In the genomic region with DNA sequence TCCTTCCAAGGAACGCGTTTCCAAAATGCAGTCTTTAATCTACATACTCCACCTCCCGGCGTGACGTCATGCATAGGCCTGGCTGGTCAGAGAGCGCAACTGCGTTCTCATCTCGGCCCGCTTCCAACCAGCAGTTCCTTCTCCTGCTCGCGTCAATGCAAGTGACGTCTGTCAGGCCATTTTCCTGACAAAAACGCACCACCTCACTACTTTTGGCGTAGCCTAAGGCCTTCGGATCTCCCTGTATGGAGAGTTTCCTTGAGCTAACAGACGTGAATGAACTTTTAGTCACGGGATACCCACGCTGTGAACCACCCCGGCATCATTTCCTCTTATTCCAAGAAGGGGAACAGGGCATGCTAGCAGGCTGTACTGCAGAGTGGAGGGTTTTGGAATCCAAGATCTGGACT, we compare ENCODE assay signal across 8 cellular contexts. TPM values are rescaled to one million over a fixed set of nuclear protein-coding genes. Genes with fewer than 3 reads are reported as not detected.
DNase-seq lines count a peak whose midpoint lies in the region; ATAC-seq and TF ChIP-seq lines count a peak whose summit lies in the region.

No MANE protein-coding gene starts in this region.

- peak overlapping the region; percentile 89 for H3K27ac Mint-ChIP-seq in T-helper 17 cell

- H3K4me2 ChIP-seq in Karpas-422 (ENCODE audit: low read depth, low read length, poor library complexity, severe bottlenecking): peak overlapping the region; percentile 67

- H3K27ac ChIP-seq in Karpas-422 (ENCODE audit: low read length) (no peak overlapping the region), coronary artery (peak overlapping the region in 1 of 2 donors; percentile 67), tibial nerve (peak overlapping the region in 2 of 4 donors; percentile 36 to 52)

- peak overlapping the region; percentile 52; the same call in 1 of the 2 replicates for H3K9ac ChIP-seq in Karpas-422 (ENCODE audit: low read length)

- H4K20me1 ChIP-seq in Karpas-422 (ENCODE audit: insufficient read depth, low read depth, low read length): no peaks in the 10 kb centered on the region

- peaks cover 10% of the 10 kb centered on the region for H3K4me1 Mint-ChIP-seq in T-helper 17 cell

- 44 to 57% methylated on average over 19 of the region's 19 CpGs for WGBS in tibial nerve, 2 donors

- no peak for TF ChIP-seq CTCF in coronary artery (IDR thresholded peaks at IDR 0.05)
- no peak for TF ChIP-seq CTCF in tibial nerve (IDR thresholded peaks at IDR 0.05)

- H3K4me3 ChIP-seq in Karpas-422 (ENCODE audit: low read length) (peak overlapping the region; percentile 52), coronary artery (peak overlapping the region; percentile 30), mononuclear cell (ENCODE audit: low read length) (peak overlapping the region; percentile 9), tibial nerve (no peak overlapping the region)

- H3K79me2 ChIP-seq in Karpas-422 (ENCODE audit: low read length): no peaks in the 10 kb centered on the region

- no peaks in the 10 kb centered on the region for H3K27me3 ChIP-seq in Karpas-422 (ENCODE audit: low read length)
- H3K27me3 ChIP-seq in mononuclear cell (ENCODE audit: insufficient read depth, low read length): no peaks in the 10 kb centered on the region
- H3K27me3 ChIP-seq in tibial nerve: no peaks in the 10 kb centered on the region

- H3K4me1 ChIP-seq in Karpas-422 (ENCODE audit: low read length) (peaks cover 10% of the 10 kb centered on the region), mononuclear cell (ENCODE audit: insufficient read depth, low read length) (peaks cover 4% of the 10 kb centered on the region), tibial nerve (no peaks in the 10 kb centered on the region)

- H3K36me3 Mint-ChIP-seq in T-helper 17 cell (ENCODE audit: low read depth): no peaks in the 10 kb centered on the region

- DNase-seq in Karpas-422 (peak; percentile 85), T-helper 17 cell (peak in 2 of 3 donors; percentile 21), coronary artery (ENCODE audit: low spot score) (peak; percentile 76), tibial nerve (ENCODE audit: low spot score in 2 of 2) (peak; percentile 41 to 63), NCI-H1694 treated with DMSO at 0.1 percent for 48 hours (lab: John Stamatoyannopoulos, UW) (no peak)

- H3K9me3 ChIP-seq in Karpas-422 (ENCODE audit: low read length) (no peaks in the 10 kb centered on the region), T-helper 17 cell (ENCODE audit: control insufficient read depth, low read length, poor library complexity, severe bottlenecking) (no peaks in the 10 kb centered on the region), mononuclear cell (ENCODE audit: low read depth, low read length) (no peaks in the 10 kb centered on the region), tibial nerve (no peaks in the 10 kb centered on the region)

- H3K36me3 ChIP-seq in Karpas-422 (ENCODE audit: insufficient read depth, low read length): no peaks in the 10 kb centered on the region
- no peaks in the 10 kb centered on the region for H3K36me3 ChIP-seq in tibial nerve

- no peak for TF ChIP-seq POLR2A in tibial nerve (IDR thresholded peaks at IDR 0.05)

- ATAC-seq in T-helper 17 cell (peak; percentile 73), GM19351 (IDR thresholded peaks at IDR 0.05; ENCODE audit: unreplicated experiment) (no peak), GM18861 (IDR thresholded peaks at IDR 0.05; ENCODE audit: unreplicated experiment) (no peak)

- no peaks in the 10 kb centered on the region for H3K9me2 ChIP-seq in Karpas-422 (replicated peaks; ENCODE audit: insufficient read depth, low read length)

- H2AFZ ChIP-seq in Karpas-422 (ENCODE audit: low read length): peak overlapping the region; percentile 99

- peak overlapping the region; percentile 83 for H3K4me3 Mint-ChIP-seq in T-helper 17 cell

- peak; percentile 45 to 66 for TF ChIP-seq EP300 in tibial nerve (IDR thresholded peaks at IDR 0.05)

- peaks cover 23% of the 10 kb centered on the region for H3K27me3 Mint-ChIP-seq in T-helper 17 cell

RNA-seq across cellular contexts. Expression of gene TEX14, which starts 25.0 kb away (rescaled TPM):
- not detected in 2 replicates for total RNA-seq in Karpas-422 (2014; rRNA removed; shearing (Covaris generic); ENCODE audit: low replicate concordance)
- total RNA-seq in T-helper 17 cell (under 1 TPM; 0.42 to 0.60 TPM), mononuclear cell (0.31 TPM), tibial nerve (under 1 TPM in 2 of 4 donors, not detected in 2; under 0.01 to 0.21 TPM)

RNA-seq across cellular contexts. Expression of gene RAD51C, which starts 25.5 kb away (rescaled TPM):
- total RNA-seq in Karpas-422 (2014; rRNA removed; shearing (Covaris generic); ENCODE audit: low replicate concordance): 38.1 and 53.7 TPM in 2 replicates
- total RNA-seq in T-helper 17 cell (10 to 100 TPM in 1 of 2 donors, 1 to 10 TPM in 1; 6.3 to 16.0 TPM), mononuclear cell (9.1 TPM), tibial nerve (10 to 100 TPM; 10.3 to 18.8 (median 13.5) TPM)

Comparison
In these comparisons a context has a peak if more than half of its experiments do, and no peak if none do; other contexts are left out.
1. H3K4me3 ChIP-seq: peak in Karpas-422 (single experiment), coronary artery (single experiment) and mononuclear cell (single experiment); none in tibial nerve (0 of 4).